Comparison of ENCODE assay signal across 33 cellular contexts in genomic region chr7:103140684-103141083, GRCh38.
"Had no signal": no experiment of that assay in that cellular context is flagged by ENCODE, and none has a peak within 500 bp of the region (broad histone marks: within the 10 kb centered on the region; RNA-seq: fewer than 3 reads in every experiment).

No MANE protein-coding gene starts in this region.

- H3K27ac ChIP-seq: adrenal gland, breast epithelium, cardiac muscle cell, esophagus muscularis mucosa, foreskin keratinocyte, gastrocnemius medialis, heart left ventricle had no signal

- DNase-seq: activated CD4-positive, alpha-beta memory T cell treated with anti-CD3 and anti-CD28 coated beads for 36 hours; activated CD4-positive, alpha-beta T cell treated with anti-CD3 and anti-CD28 coated beads, Interleukin-2, amount 10 ng/mL, durations not matched to agents 24 days and 14 days; activated CD4-positive, CD25-positive, alpha-beta regulatory T cell; activated CD8-positive, alpha-beta memory T cell treated with anti-CD3 and anti-CD28 coated beads, Interleukin-2, amount 10 ng/mL, durations not matched to agents 7 days and 5 days; activated CD8-positive, alpha-beta memory T cell treated with anti-CD3 and anti-CD28 coated beads, Interleukin-2, amount 50 U/mL, for 4 hours; activated CD8-positive, alpha-beta T cell treated with anti-CD3 and anti-CD28 coated beads, Interleukin-2, amount 10 ng/mL, durations not matched to agents 7 days and 5 days; activated effector memory CD4-positive, alpha-beta T cell treated with anti-CD3 and anti-CD28 coated beads, Interleukin-2, amount 50 U/mL, for 16 hours; activated naive CD4-positive, alpha-beta T cell treated with anti-CD3 and anti-CD28 coated beads for 36 hours; activated naive CD8-positive, alpha-beta T cell treated with anti-CD3 and anti-CD28 coated beads for 36 hours; activated naive CD8-positive, alpha-beta T cell treated with anti-CD3 and anti-CD28 coated beads, Interleukin-2, amount 50 U/mL, for 24 hours; activated T-cell treated with anti-CD3 and anti-CD28 coated beads, Interleukin-2, amount 50 U/mL, for 1 hour; activated T-cell treated with anti-CD3 and anti-CD28 coated beads, Interleukin-2, amount 50 U/mL, for 48 hours; adrenal gland; amygdala; aorta; central memory CD4-positive, alpha-beta T cell; cerebellar nuclear complex; cortex of kidney; dermis blood vessel endothelial cell; effector CD4-positive, alpha-beta T cell; effector memory CD8-positive, alpha-beta T cell; foreskin keratinocyte; gastrocnemius medialis; glutamatergic neuron; heart left ventricle; T-helper 2 cell had no signal

- H3K27me3 ChIP-seq: adrenal gland, breast epithelium, cardiac muscle cell, esophagus muscularis mucosa, foreskin keratinocyte, gastrocnemius medialis, heart left ventricle had no signal

- H3K4me1 ChIP-seq: breast epithelium, foreskin keratinocyte, gastrocnemius medialis had no signal

- H3K27me3 Mint-ChIP-seq: activated CD4-positive, alpha-beta memory T cell treated with anti-CD3 and anti-CD28 coated beads for 36 hours; activated CD4-positive, alpha-beta T cell treated with anti-CD3 and anti-CD28 coated beads, Interleukin-2, amount 10 ng/mL, durations not matched to agents 24 days and 14 days; activated CD8-positive, alpha-beta memory T cell treated with anti-CD3 and anti-CD28 coated beads, Interleukin-2, amount 10 ng/mL, durations not matched to agents 7 days and 5 days; activated naive CD4-positive, alpha-beta T cell treated with anti-CD3 and anti-CD28 coated beads, Interleukin-2, amount 50 U/mL, for 24 hours; activated naive CD8-positive, alpha-beta T cell treated with anti-CD3 and anti-CD28 coated beads for 36 hours; activated naive CD8-positive, alpha-beta T cell treated with anti-CD3 and anti-CD28 coated beads, Interleukin-2, amount 50 U/mL, for 24 hours; brain; effector memory CD8-positive, alpha-beta T cell had no signal

- H3K36me3 ChIP-seq: adrenal gland, breast epithelium, cardiac muscle cell, esophagus muscularis mucosa, gastrocnemius medialis, heart left ventricle had no signal

- H3K4me3 ChIP-seq: adrenal gland, breast epithelium, cardiac muscle cell, esophagus muscularis mucosa, gastrocnemius medialis, heart left ventricle had no signal

- ATAC-seq: activated CD8-positive, alpha-beta memory T cell treated with anti-CD3 and anti-CD28 coated beads, Interleukin-2, amount 10 ng/mL, durations not matched to agents 7 days and 5 days; activated CD8-positive, alpha-beta T cell treated with anti-CD3 and anti-CD28 coated beads, Interleukin-2, amount 10 ng/mL, durations not matched to agents 7 days and 5 days; activated naive CD8-positive, alpha-beta T cell treated with anti-CD3 and anti-CD28 coated beads, Interleukin-2, amount 50 U/mL, for 24 hours; effector memory CD8-positive, alpha-beta T cell; foreskin keratinocyte; gastrocnemius medialis; heart left ventricle had no signal

- H3K27ac Mint-ChIP-seq: activated CD4-positive, alpha-beta memory T cell treated with anti-CD3 and anti-CD28 coated beads for 36 hours; activated CD4-positive, alpha-beta T cell treated with anti-CD3 and anti-CD28 coated beads, Interleukin-2, amount 10 ng/mL, durations not matched to agents 24 days and 14 days; activated CD8-positive, alpha-beta memory T cell treated with anti-CD3 and anti-CD28 coated beads, Interleukin-2, amount 10 ng/mL, durations not matched to agents 7 days and 5 days; activated CD8-positive, alpha-beta T cell treated with anti-CD3 and anti-CD28 coated beads, Interleukin-2, amount 10 ng/mL, durations not matched to agents 7 days and 5 days; activated naive CD4-positive, alpha-beta T cell treated with anti-CD3 and anti-CD28 coated beads for 36 hours; activated naive CD4-positive, alpha-beta T cell treated with anti-CD3 and anti-CD28 coated beads, Interleukin-2, amount 50 U/mL, for 24 hours; activated naive CD8-positive, alpha-beta T cell treated with anti-CD3 and anti-CD28 coated beads for 36 hours; activated naive CD8-positive, alpha-beta T cell treated with anti-CD3 and anti-CD28 coated beads, Interleukin-2, amount 50 U/mL, for 24 hours; activated T-helper 1 cell treated with anti-CD3 and anti-CD28 coated beads, Interleukin-12 subunit alpha, Interleukin-12 subunit beta, Interleukin-2, Interleukin-4 antibody, amounts not matched to agents 30 ng/mL and 10 ng/mL and 1 ng/mL, durations not matched to agents 14 hours and 24 hours and 36 hours; activated T-helper 2 cell treated with anti-CD3 and anti-CD28 coated beads, Interferon-gamma antibody, Interleukin-2, Interleukin-4, amounts not matched to agents 10 μg/mL and 5 μg/mL and 100 μg/mL, durations not matched to agents 14 hours and 24 hours and 36 hours; brain; effector memory CD8-positive, alpha-beta T cell had no signal

- H3K9me3 Mint-ChIP-seq: activated CD4-positive, alpha-beta memory T cell treated with anti-CD3 and anti-CD28 coated beads for 36 hours; activated CD4-positive, alpha-beta T cell treated with anti-CD3 and anti-CD28 coated beads, Interleukin-2, amount 10 ng/mL, durations not matched to agents 24 days and 14 days; activated naive CD4-positive, alpha-beta T cell treated with anti-CD3 and anti-CD28 coated beads for 36 hours; activated naive CD4-positive, alpha-beta T cell treated with anti-CD3 and anti-CD28 coated beads, Interleukin-2, amount 50 U/mL, for 24 hours; activated naive CD8-positive, alpha-beta T cell treated with anti-CD3 and anti-CD28 coated beads, Interleukin-2, amount 50 U/mL, for 24 hours; activated T-helper 1 cell treated with anti-CD3 and anti-CD28 coated beads, Interleukin-12 subunit alpha, Interleukin-12 subunit beta, Interleukin-2, Interleukin-4 antibody, amounts not matched to agents 30 ng/mL and 10 ng/mL and 1 ng/mL, durations not matched to agents 14 hours and 24 hours and 36 hours; activated T-helper 2 cell treated with anti-CD3 and anti-CD28 coated beads, Interferon-gamma antibody, Interleukin-2, Interleukin-4, amounts not matched to agents 10 μg/mL and 5 μg/mL and 100 μg/mL, durations not matched to agents 14 hours and 24 hours and 36 hours; effector memory CD8-positive, alpha-beta T cell had no signal

- H3K4me3 Mint-ChIP-seq: activated CD4-positive, alpha-beta memory T cell treated with anti-CD3 and anti-CD28 coated beads for 36 hours; activated CD4-positive, alpha-beta T cell treated with anti-CD3 and anti-CD28 coated beads, Interleukin-2, amount 10 ng/mL, durations not matched to agents 24 days and 14 days; activated CD8-positive, alpha-beta memory T cell treated with anti-CD3 and anti-CD28 coated beads, Interleukin-2, amount 10 ng/mL, durations not matched to agents 7 days and 5 days; activated CD8-positive, alpha-beta T cell treated with anti-CD3 and anti-CD28 coated beads, Interleukin-2, amount 10 ng/mL, durations not matched to agents 7 days and 5 days; activated naive CD4-positive, alpha-beta T cell treated with anti-CD3 and anti-CD28 coated beads for 36 hours; activated naive CD4-positive, alpha-beta T cell treated with anti-CD3 and anti-CD28 coated beads, Interleukin-2, amount 50 U/mL, for 24 hours; activated naive CD8-positive, alpha-beta T cell treated with anti-CD3 and anti-CD28 coated beads for 36 hours; activated naive CD8-positive, alpha-beta T cell treated with anti-CD3 and anti-CD28 coated beads, Interleukin-2, amount 50 U/mL, for 24 hours; activated T-helper 1 cell treated with anti-CD3 and anti-CD28 coated beads, Interleukin-12 subunit alpha, Interleukin-12 subunit beta, Interleukin-2, Interleukin-4 antibody, amounts not matched to agents 30 ng/mL and 10 ng/mL and 1 ng/mL, durations not matched to agents 14 hours and 24 hours and 36 hours; brain; effector memory CD8-positive, alpha-beta T cell had no signal

- H3K9me3 ChIP-seq: adrenal gland, breast epithelium, esophagus muscularis mucosa, gastrocnemius medialis, heart left ventricle had no signal
